9 cellular contexts compared by ENCODE assay signal in genomic region chr6:163260111-163260895, GRCh38.
DNase-seq lines count a peak whose midpoint lies in the region; ATAC-seq and TF ChIP-seq lines count a peak whose summit lies in the region.
"Had no signal": no experiment of that assay in that cellular context is flagged by ENCODE, and none has a peak within 500 bp of the region (broad histone marks: within the 10 kb centered on the region; RNA-seq: fewer than 3 reads in every experiment).

No MANE protein-coding gene starts in this region.

- peaks cover 15% of the 10 kb centered on the region for H3K27me3 Mint-ChIP-seq in CD8-positive, alpha-beta T cell (ENCODE audit: low read depth)

- CTCF ChIA-PET in CD8-positive, alpha-beta T cell (lab: Charles Lee), result interaction anchor here (0.6 to 1.0 kb wide), 2 partner anchors 217 to 908 kb away, joined by 3 read pairs; no protein-coding TSS in a partner anchor

- H3K4me2 ChIP-seq in osteoblast (ENCODE audit: insufficient read depth, low read length), result peak overlapping the region; percentile 76

- intact Hi-C loops in CD8-positive, alpha-beta T cell (cut with DNase I, micrococcal nuclease), result no loop called here
- intact Hi-C loops in Right ventricle myocardium superior (cut with DNase I), result loop anchor here (10.0 kb wide), 1 partner anchor 154 kb away; the partner anchor contains the start of gene QKI

- H3K27ac ChIP-seq in CD8-positive, alpha-beta T cell (ENCODE audit: low read depth, low read length), result no peak overlapping the region
- no peak overlapping the region for H3K27ac ChIP-seq in osteoblast (ENCODE audit: low read depth, low read length)

- no peaks in the 10 kb centered on the region for H3K36me3 ChIP-seq in CD8-positive, alpha-beta T cell (ENCODE audit: insufficient read depth, low read length)
- no peaks in the 10 kb centered on the region for H3K36me3 ChIP-seq in osteoblast (ENCODE audit: insufficient read depth, low read length)

- POLR2A ChIA-PET in CD8-positive, alpha-beta T cell (lab: Charles Lee), result no interaction called here

- no peak for ATAC-seq in CD8-positive, alpha-beta T cell
- ATAC-seq in Right ventricle myocardium superior (ENCODE audit: poor library complexity) (peak; percentile 28), HG03135 (IDR thresholded peaks at IDR 0.05; ENCODE audit: unreplicated experiment) (no peak), HG02981 (IDR thresholded peaks at IDR 0.05; ENCODE audit: unreplicated experiment) (no peak), HG02610 (IDR thresholded peaks at IDR 0.05; ENCODE audit: unreplicated experiment) (no peak), HG03108 (IDR thresholded peaks at IDR 0.05; ENCODE audit: unreplicated experiment) (no peak)

- TF ChIP-seq CTCF in CD8-positive, alpha-beta T cell (IDR thresholded peaks at IDR 0.05), result no peak
- TF ChIP-seq CTCF in osteoblast (IDR thresholded peaks at IDR 0.05; ENCODE audit: extremely low read depth, low read depth, low read length), result no peak

- no peak overlapping the region for H3K4me3 ChIP-seq in CD8-positive, alpha-beta T cell (ENCODE audit: low read depth, low read length)
- H3K4me3 ChIP-seq in osteoblast (ENCODE audit: insufficient read depth, low read length), result peak overlapping the region; percentile 46

- H3K79me2 ChIP-seq in osteoblast (ENCODE audit: insufficient read depth, low read length), result no peaks in the 10 kb centered on the region

- no peaks in the 10 kb centered on the region for H3K4me1 ChIP-seq in CD8-positive, alpha-beta T cell (ENCODE audit: insufficient read depth, low read length)
- no peaks in the 10 kb centered on the region for H3K4me1 ChIP-seq in osteoblast (ENCODE audit: insufficient read depth, low read length)

- peak overlapping the region; percentile 71 for H3K4me3 Mint-ChIP-seq in CD8-positive, alpha-beta T cell

- no peak for DNase-seq in CD8-positive, alpha-beta T cell
- DNase-seq in NOMO-1 treated with DMSO at 0.1 percent for 48 hours (lab: John Stamatoyannopoulos, UW; ENCODE audit: unreplicated experiment) (peak; percentile 75), Right ventricle myocardium superior (no peak), osteoblast (ENCODE audit: insufficient read length, low spot score, missing footprints) (no peak)
- DNase-seq: activated CD4-positive, alpha-beta T cell treated with anti-CD3 and anti-CD28 coated beads for 48 hours had no signal

- no peaks in the 10 kb centered on the region for H4K20me1 ChIP-seq in osteoblast (ENCODE audit: insufficient read depth, low read length)

- no peaks in the 10 kb centered on the region for H3K9me3 ChIP-seq in CD8-positive, alpha-beta T cell (ENCODE audit: low read length)
- H3K9me3 ChIP-seq in osteoblast (ENCODE audit: low read depth, low read length), result no peaks in the 10 kb centered on the region

- peaks cover 13% of the 10 kb centered on the region for H3K4me1 Mint-ChIP-seq in CD8-positive, alpha-beta T cell (ENCODE audit: low read depth)

- no peak overlapping the region for H3K27ac Mint-ChIP-seq in CD8-positive, alpha-beta T cell

- no peaks in the 10 kb centered on the region for H3K36me3 Mint-ChIP-seq in CD8-positive, alpha-beta T cell

- peaks cover 2% of the 10 kb centered on the region for H3K27me3 ChIP-seq in CD8-positive, alpha-beta T cell (ENCODE audit: insufficient read depth, low read length)
- H3K27me3 ChIP-seq in osteoblast (ENCODE audit: insufficient read depth, low read length), result no peaks in the 10 kb centered on the region

- H3K9me3 Mint-ChIP-seq in CD8-positive, alpha-beta T cell, result no peaks in the 10 kb centered on the region

- peak overlapping the region; percentile 80 for H2AFZ ChIP-seq in osteoblast (ENCODE audit: low read length)
